8 cellular contexts compared by ENCODE assay signal in the genomic region with DNA sequence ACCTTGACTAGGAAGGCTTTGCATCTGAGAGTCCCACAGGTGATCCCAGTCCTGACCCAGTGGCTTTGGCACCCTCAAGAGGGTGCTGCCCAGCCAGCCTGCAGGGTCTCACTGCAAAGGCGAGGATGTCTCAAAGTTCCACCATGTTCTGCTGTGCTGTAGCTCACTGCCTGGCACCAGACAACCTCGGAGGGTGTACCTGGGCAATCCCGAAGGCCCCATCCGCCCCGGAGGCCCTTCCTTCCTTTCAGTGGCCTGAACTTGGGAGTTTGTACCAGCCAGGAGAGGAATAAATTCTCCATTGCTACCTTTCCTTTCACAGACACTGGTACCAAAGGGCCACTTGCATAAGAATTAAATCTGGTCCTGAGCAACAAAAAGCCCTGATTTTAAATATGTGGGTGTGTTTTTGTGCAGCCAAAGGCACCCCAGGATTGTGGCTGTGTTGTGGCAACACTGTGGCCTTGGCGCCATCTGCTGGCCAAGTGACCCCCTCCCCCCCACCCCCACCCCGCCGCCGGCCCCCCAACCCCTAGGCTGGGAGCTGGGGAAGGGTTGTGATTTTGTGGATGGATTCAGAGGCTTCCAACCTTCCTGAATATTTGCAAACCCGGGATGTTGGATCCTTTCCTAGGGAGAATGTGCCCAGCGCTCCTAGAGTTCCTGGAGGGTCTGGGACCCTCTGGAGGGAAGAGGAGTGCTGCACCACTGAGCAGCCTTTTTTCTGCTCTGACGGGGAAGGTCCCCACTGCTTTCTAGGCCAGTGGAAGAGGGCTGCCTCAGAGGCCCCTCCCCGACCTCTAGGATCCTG. TPM values are rescaled to one million over a fixed set of nuclear protein-coding genes. Genes with fewer than 3 reads are reported as not detected.
DNase-seq lines count a peak whose midpoint lies in the region; ATAC-seq and TF ChIP-seq lines count a peak whose summit lies in the region.

No MANE protein-coding gene starts in this region.

- no peak for ATAC-seq in GM19452 (IDR thresholded peaks at IDR 0.05; ENCODE audit: unreplicated experiment)

- no peaks in the 10 kb centered on the region for H3K36me3 Mint-ChIP-seq in activated T-helper 1 cell treated with anti-CD3 and anti-CD28 coated beads, Interleukin-12 subunit alpha, Interleukin-12 subunit beta, Interleukin-2, Interleukin-4 antibody, amounts not matched to agents 30 ng/mL and 10 ng/mL and 1 ng/mL, durations not matched to agents 14 hours and 24 hours and 36 hours (ENCODE audit: low read depth)

- H3K4me1 Mint-ChIP-seq in activated T-helper 1 cell treated with anti-CD3 and anti-CD28 coated beads, Interleukin-12 subunit alpha, Interleukin-12 subunit beta, Interleukin-2, Interleukin-4 antibody, amounts not matched to agents 30 ng/mL and 10 ng/mL and 1 ng/mL, durations not matched to agents 14 hours and 24 hours and 36 hours (ENCODE audit: low read depth): no peaks in the 10 kb centered on the region

- POLR2A ChIA-PET in BJ (lab: Charles Lee): no interaction called here

- H3K27me3 Mint-ChIP-seq in activated T-helper 1 cell treated with anti-CD3 and anti-CD28 coated beads, Interleukin-12 subunit alpha, Interleukin-12 subunit beta, Interleukin-2, Interleukin-4 antibody, amounts not matched to agents 30 ng/mL and 10 ng/mL and 1 ng/mL, durations not matched to agents 14 hours and 24 hours and 36 hours (ENCODE audit: insufficient read depth): peaks cover 15% of the 10 kb centered on the region

- H3K27me3 ChIP-seq in BJ (ENCODE audit: control insufficient read depth, insufficient read depth, low read length) (no peaks in the 10 kb centered on the region; the same call in 1 of the 2 replicates), kidney epithelial cell (ENCODE audit: control insufficient read depth, insufficient read depth, low read length) (peaks cover 3% of the 10 kb centered on the region)

- no peak overlapping the region for H3K4me3 ChIP-seq in BJ (ENCODE audit: low read depth, low read length)
- H3K4me3 ChIP-seq in kidney epithelial cell (ENCODE audit: low read depth, low read length): no peak overlapping the region

- H3K9me3 Mint-ChIP-seq in activated T-helper 1 cell treated with anti-CD3 and anti-CD28 coated beads, Interleukin-12 subunit alpha, Interleukin-12 subunit beta, Interleukin-2, Interleukin-4 antibody, amounts not matched to agents 30 ng/mL and 10 ng/mL and 1 ng/mL, durations not matched to agents 14 hours and 24 hours and 36 hours: no peaks in the 10 kb centered on the region

- H3K4me3 Mint-ChIP-seq in activated T-helper 1 cell treated with anti-CD3 and anti-CD28 coated beads, Interleukin-12 subunit alpha, Interleukin-12 subunit beta, Interleukin-2, Interleukin-4 antibody, amounts not matched to agents 30 ng/mL and 10 ng/mL and 1 ng/mL, durations not matched to agents 14 hours and 24 hours and 36 hours: no peak overlapping the region

- no peak for DNase-seq in BJ (ENCODE audit: low read depth)
- peak; percentile 56 for DNase-seq in HuH-7 (ENCODE audit: low spot score)
- peak; percentile 4 for DNase-seq in activated effector memory CD4-positive, alpha-beta T cell treated with Interleukin-2 at 50 U/mL for 16 hours
- DNase-seq in kidney epithelial cell (ENCODE audit: low read depth): no peak
- DNase-seq in COR-L47 (lab: John Stamatoyannopoulos, UW): no peak
- no peak for DNase-seq in NCI-H1417 (lab: John Stamatoyannopoulos, UW)
- DNase-seq in activated T-helper 1 cell treated with anti-CD3 and anti-CD28 coated beads, Interleukin-12 subunit alpha, Interleukin-12 subunit beta, Interleukin-2, Interleukin-4 antibody, amounts not matched to agents 30 ng/mL and 10 ng/mL and 1 ng/mL, durations not matched to agents 14 hours and 24 hours and 36 hours (ENCODE audit: low spot score): no peak

- CTCF ChIA-PET in BJ (lab: Yijun Ruan, JAX): interaction anchor here (0.5 to 1.2 kb wide), 3 partner anchors 10 to 165 kb away, joined by 3 read pairs; no protein-coding TSS in a partner anchor

- H3K36me3 ChIP-seq in BJ (ENCODE audit: control insufficient read depth, insufficient read depth, low read length) (no peaks in the 10 kb centered on the region), kidney epithelial cell (ENCODE audit: control insufficient read depth, insufficient read depth, low read length) (no peaks in the 10 kb centered on the region)

- TF ChIP-seq CTCF in BJ (IDR thresholded peaks at IDR 0.05; ENCODE audit: insufficient read depth, low read depth, low read length) (peak; percentile 37; the same call in 1 of the 2 replicates), kidney epithelial cell (IDR thresholded peaks at IDR 0.05; ENCODE audit: insufficient read depth, low read length, poor library complexity, severe bottlenecking) (peak; percentile 27)

- no peak overlapping the region for H3K27ac Mint-ChIP-seq in activated T-helper 1 cell treated with anti-CD3 and anti-CD28 coated beads, Interleukin-12 subunit alpha, Interleukin-12 subunit beta, Interleukin-2, Interleukin-4 antibody, amounts not matched to agents 30 ng/mL and 10 ng/mL and 1 ng/mL, durations not matched to agents 14 hours and 24 hours and 36 hours

- intact Hi-C loops in activated T-helper 1 cell treated with anti-CD3 and anti-CD28 coated beads, Interleukin-12 subunit alpha, Interleukin-12 subunit beta, Interleukin-2, Interleukin-4 antibody, amounts not matched to agents 30 ng/mL and 10 ng/mL and 1 ng/mL, durations not matched to agents 14 hours and 24 hours and 36 hours (cut with micrococcal nuclease): loop anchor here (1.0 to 2.0 kb wide), 2 partner anchors 504 to 666 kb away; no protein-coding TSS in a partner anchor

RNA-seq across cellular contexts. Expression of a gene that starts 9.7 kb away (rescaled TPM):
- polyA plus RNA-seq in BJ (2011; rRNA removed): 2.1 and 2.5 TPM in 2 replicates
- polyA minus RNA-seq in BJ (2011; rRNA and poly(A)+ RNA removed): 11.4 and 11.6 TPM in 2 replicates
- total RNA-seq in kidney epithelial cell: 20.9 and 31.1 TPM in 2 replicates
- total RNA-seq in activated T-helper 1 cell treated with anti-CD3 and anti-CD28 coated beads, Interleukin-12 subunit alpha, Interleukin-12 subunit beta, Interleukin-2, Interleukin-4 antibody, amounts not matched to agents 30 ng/mL and 10 ng/mL and 1 ng/mL, durations not matched to agents 14 hours and 24 hours and 36 hours: 33.7 and 35.1 TPM in 2 replicates

Comparison
In these comparisons a context has a peak if more than half of its experiments do, and no peak if none do; other contexts are left out.
1. DNase-seq: peak in HuH-7 (single experiment) and activated effector memory CD4-positive, alpha-beta T cell treated with Interleukin-2 at 50 U/mL for 16 hours (single experiment); none in BJ (single experiment), kidney epithelial cell (single experiment), COR-L47 (single experiment), NCI-H1417 (0 of 3) and activated T-helper 1 cell treated with anti-CD3 and anti-CD28 coated beads, Interleukin-12 subunit alpha, Interleukin-12 subunit beta, Interleukin-2, Interleukin-4 antibody, amounts not matched to agents 30 ng/mL and 10 ng/mL and 1 ng/mL, durations not matched to agents 14 hours and 24 hours and 36 hours (single experiment).